In genomic region chr7:151814400-151814914, GRCh38 we compare ENCODE assay signal across 18 cellular contexts.
A peak's percentile ranks its signal among the peaks of the same experiment; 100 is the strongest.
DNase-seq lines count a peak whose midpoint lies in the region; ATAC-seq, FAIRE-seq and TF ChIP-seq lines count a peak whose summit lies in the region.
"Had no signal": no experiment of that assay in that cellular context is flagged by ENCODE, and none has a peak within 500 bp of the region (broad histone marks: within the 10 kb centered on the region; RNA-seq: fewer than 3 reads in every experiment).

No MANE protein-coding gene starts in this region.

- peak overlapping the region; percentile 37; the same call in 1 of the 2 replicates for H3K4me3 Mint-ChIP-seq in WTC11

- H3K27ac ChIP-seq in iPS-20b (ENCODE audit: low read length) = no peak overlapping the region
- H3K27ac ChIP-seq: coronary artery, SK-N-MC, VCaP had no signal

- no peak overlapping the region for H3K9ac ChIP-seq in iPS-20b (ENCODE audit: low read depth, low read length)

- H3K4me3 ChIP-seq in iPS-20b (ENCODE audit: low read length) = peak overlapping the region; percentile 58
- H3K4me3 ChIP-seq: coronary artery, SK-N-MC had no signal

- H3K27me3 Mint-ChIP-seq in WTC11 (ENCODE audit: low read depth) = peaks cover 30% of the 10 kb centered on the region

- no peaks in the 10 kb centered on the region for H3K36me3 ChIP-seq in iPS-20b (ENCODE audit: insufficient read depth, low read depth, low read length)

- ATAC-seq in Right ventricle myocardium superior (ENCODE audit: poor library complexity) (no peak), WTC11 (peak; percentile 71), GM18909 (IDR thresholded peaks at IDR 0.05; ENCODE audit: poor library complexity, unreplicated experiment) (no peak)
- ATAC-seq in activated CD4-positive, CD25-positive, alpha-beta regulatory T cell treated with anti-CD3 and anti-CD28 coated beads, Interleukin-2, amount 50 U/mL, for 24 hours = no peak

- DNase-seq in Right ventricle myocardium superior = peak; percentile 50
- DNase-seq in cardiac septum (ENCODE audit: low spot score) = no peak
- peak; percentile 31 for DNase-seq in WTC11 (ENCODE audit: low spot score)
- DNase-seq in superior temporal gyrus (ENCODE audit: extremely low spot score) = peak; percentile 51
- DNase-seq in GM12891 (ENCODE audit: insufficient read length, low spot score) = no peak
- DNase-seq: ACHN; activated CD8-positive, alpha-beta memory T cell treated with anti-CD3 and anti-CD28 coated beads, Interleukin-2, amount 50 U/mL, for 48 hours; GOT3; NCI-H2029; stimulated activated CD4-positive, alpha-beta T cell treated with anti-CD3 and anti-CD28 coated beads, Interleukin-12 subunit alpha, Interleukin-12 subunit beta, amount 100 ng/mL, for 4 hours had no signal

- H3K4me1 Mint-ChIP-seq in WTC11 = peaks cover 28% of the 10 kb centered on the region

- peaks cover 13% of the 10 kb centered on the region; the same call in 1 of the 2 replicates for H3K4me1 ChIP-seq in iPS-20b (ENCODE audit: insufficient read depth, low read length)

- no peak overlapping the region for H3K27ac Mint-ChIP-seq in WTC11
- H3K27ac Mint-ChIP-seq: activated naive CD4-positive, alpha-beta T cell treated with anti-CD3 and anti-CD28 coated beads, Interleukin-2, amount 50 U/mL, for 72 hours had no signal

- CTCF ChIA-PET in WTC11 (lab: Charles Lee) = interaction anchor here (0.8 to 2.8 kb wide), 8 partner anchors 20 to 132 kb away, joined by 3 to 25 read pairs (median 4); no protein-coding TSS in a partner anchor

- no peak for TF ChIP-seq POLR2A in GM12891 (IDR thresholded peaks at IDR 0.05; ENCODE audit: low read depth, low read length)

- TF ChIP-seq CTCF in WTC11 (IDR thresholded peaks at IDR 0.05) = no peak

- no peak for FAIRE-seq in GM12891 (lab: Jason Lieb, UNC)
- FAIRE-seq: GM18507 had no signal

- H3K27me3 ChIP-seq in iPS-20b (ENCODE audit: insufficient read depth, low read length) = peaks cover 54% of the 10 kb centered on the region

- H3K36me3 Mint-ChIP-seq in WTC11 = no peaks in the 10 kb centered on the region
- H3K36me3 Mint-ChIP-seq: activated naive CD4-positive, alpha-beta T cell treated with anti-CD3 and anti-CD28 coated beads, Interleukin-2, amount 50 U/mL, for 72 hours had no signal

- POLR2A ChIA-PET in WTC11 (lab: Charles Lee) = interaction anchor here (0.6 to 1.1 kb wide), 3 partner anchors 20 to 335 kb away, joined by 3 to 6 read pairs (median 3); no protein-coding TSS in a partner anchor

- H3K9me3 Mint-ChIP-seq in WTC11 = no peaks in the 10 kb centered on the region
- H3K9me3 Mint-ChIP-seq: activated naive CD4-positive, alpha-beta T cell treated with anti-CD3 and anti-CD28 coated beads, Interleukin-2, amount 50 U/mL, for 72 hours had no signal

- intact Hi-C loops in Right ventricle myocardium superior (cut with DNase I) (no loop called here), cardiac septum (cut with DNase I) (no loop called here)

- no peaks in the 10 kb centered on the region for H3K9me3 ChIP-seq in iPS-20b (ENCODE audit: insufficient read depth, low read depth, low read length)

TF ChIP-seq in WTC11, 78 proteins besides CTCF, POLR2A, EP300 and RAD21 (continues in another document):
- no peak for TF ChIP-seq NFATC4 (CRISPR knock-in tag; IDR thresholded peaks at IDR 0.05)
- TF ChIP-seq RELA (CRISPR knock-in tag; IDR thresholded peaks at IDR 0.05; ENCODE audit: borderline replicate concordance) = no peak
- no peak for TF ChIP-seq ETV6 (CRISPR knock-in tag; IDR thresholded peaks at IDR 0.05)
- no peak for TF ChIP-seq ARID4B (CRISPR knock-in tag; IDR thresholded peaks at IDR 0.05; ENCODE audit: borderline replicate concordance)
- no peak for TF ChIP-seq ATF3 (CRISPR knock-in tag; conservative IDR thresholded peaks at IDR 0.05)
- TF ChIP-seq MAX (CRISPR knock-in tag; IDR thresholded peaks at IDR 0.05) = no peak
- TF ChIP-seq TEAD1 (CRISPR knock-in tag; IDR thresholded peaks at IDR 0.05) = no peak
- TF ChIP-seq CREB1 (CRISPR knock-in tag; IDR thresholded peaks at IDR 0.05) = no peak
- TF ChIP-seq FOXJ3 (CRISPR knock-in tag; IDR thresholded peaks at IDR 0.05; ENCODE audit: borderline replicate concordance) = no peak

TF ChIP-seq in GM12891, 5 proteins besides CTCF, POLR2A, EP300 and RAD21:
- TF ChIP-seq TAF1 (IDR thresholded peaks at IDR 0.05; ENCODE audit: low read depth, low read length) = no peak
- no peak for TF ChIP-seq SPI1 (IDR thresholded peaks at IDR 0.05; ENCODE audit: low read depth, low read length)
- TF ChIP-seq PAX5 (IDR thresholded peaks at IDR 0.05; ENCODE audit: insufficient read depth, low read length, severe bottlenecking) = no peak
- TF ChIP-seq POU2F2 (IDR thresholded peaks at IDR 0.05; ENCODE audit: low read depth, low read length) = no peak
- TF ChIP-seq POLR2AphosphoS5 (IDR thresholded peaks at IDR 0.05; ENCODE audit: low read depth, low read length) = no peak

Comparison
In these comparisons a context has a peak if more than half of its experiments do, and no peak if none do; other contexts are left out.
1. DNase-seq: peak in Right ventricle myocardium superior (single experiment), WTC11 (single experiment) and superior temporal gyrus (single experiment); none in cardiac septum (single experiment) and GM12891 (single experiment).